15 cellular contexts compared by ENCODE assay signal in genomic region chr18:1361931-1362330, GRCh38.
"Had no signal": no experiment of that assay in that cellular context is flagged by ENCODE, and none has a peak within 500 bp of the region (broad histone marks: within the 10 kb centered on the region; RNA-seq: fewer than 3 reads in every experiment).

No MANE protein-coding gene starts in this region.

- DNase-seq: activated CD4-positive, alpha-beta T cell treated with anti-CD3 and anti-CD28 coated beads for 1 hour; activated CD4-positive, alpha-beta T cell treated with anti-CD3 and anti-CD28 coated beads, Interleukin-2, amount 50 U/mL, for 4 hours; activated effector memory CD4-positive, alpha-beta T cell treated with anti-CD3 and anti-CD28 coated beads, Interleukin-2, amount 50 U/mL, for 16 hours; activated T-cell treated with anti-CD3 and anti-CD28 coated beads, Interleukin-2, amount 50 U/mL, for 72 hours; adrenal gland; effector CD4-positive, alpha-beta T cell; left cardiac atrium; mesenchymal stem cell; mucosa of descending colon; naive B cell; stimulated activated naive B cell treated with anti-CD40 and anti-IgM and Interleukin-4, amounts not matched to agents 10 μg/mL and 1 μg/mL and 100 μg/mL, for 72 hours; upper lobe of right lung had no signal

- H3K36me3 ChIP-seq: adrenal gland, esophagus muscularis mucosa, upper lobe of right lung had no signal

- ATAC-seq: activated T-cell treated with anti-CD3 and anti-CD28 coated beads, Interleukin-2, amount 50 U/mL, for 72 hours; left cardiac atrium; mucosa of descending colon; stimulated activated naive B cell treated with anti-CD40 and anti-IgM and Interleukin-4, amounts not matched to agents 10 μg/mL and 1 μg/mL and 100 μg/mL, for 72 hours; upper lobe of right lung had no signal

- H3K4me1 ChIP-seq: adrenal gland, esophagus muscularis mucosa, upper lobe of right lung had no signal

- FAIRE-seq: islet of Langerhans had no signal

- H3K4me3 ChIP-seq: adrenal gland, esophagus muscularis mucosa, mucosa of descending colon, upper lobe of right lung had no signal

- H3K27me3 ChIP-seq: adrenal gland, esophagus muscularis mucosa, upper lobe of right lung had no signal

- H3K27ac ChIP-seq: adrenal gland, esophagus muscularis mucosa, upper lobe of right lung, VCaP had no signal

- H3K9me3 ChIP-seq: adrenal gland, esophagus muscularis mucosa, upper lobe of right lung had no signal
